Comparison of ENCODE assay signal across 16 cellular contexts in the genomic region with DNA sequence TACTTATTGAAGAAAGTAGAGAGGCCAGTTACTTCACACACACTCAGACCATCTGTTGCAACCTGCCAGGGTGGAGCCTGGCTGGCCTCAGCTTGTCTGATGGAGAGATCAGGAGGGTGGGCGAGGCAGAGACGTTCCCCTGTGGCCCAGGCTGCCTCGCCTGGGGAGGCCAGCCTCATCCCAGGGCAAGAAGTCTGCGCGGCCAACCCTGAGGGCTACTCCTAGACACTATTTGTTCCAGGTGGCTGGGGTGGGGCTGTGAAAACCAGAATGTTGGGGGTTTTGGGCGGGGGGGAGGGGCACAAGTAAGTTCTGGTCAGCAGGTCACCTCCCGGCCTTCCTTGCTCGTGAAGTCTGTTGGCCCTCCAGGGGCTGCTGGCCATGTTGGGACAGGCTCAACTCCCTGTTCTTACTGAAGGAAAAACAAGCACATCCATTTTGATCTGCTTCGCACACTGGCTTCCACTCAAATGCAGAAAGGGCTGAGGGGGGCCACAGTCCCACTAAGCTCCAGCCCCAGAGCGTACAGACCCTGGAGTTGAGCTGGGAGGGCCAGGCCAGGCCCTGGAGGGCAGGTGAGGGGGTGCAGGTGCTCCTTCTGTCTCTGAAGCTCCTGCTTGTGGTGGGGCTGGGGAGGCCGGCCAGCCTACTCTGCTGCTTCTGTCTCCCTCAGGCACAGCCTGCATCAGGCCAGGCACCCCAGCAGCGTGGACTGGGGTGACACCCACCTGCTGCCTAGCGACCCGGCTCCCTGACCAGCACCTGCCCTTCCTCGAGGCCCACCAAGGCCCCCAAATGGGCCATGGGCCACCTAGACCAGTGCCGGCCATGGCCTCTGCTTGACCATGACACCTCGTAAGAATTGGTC. TPM values are rescaled to one million over a fixed set of nuclear protein-coding genes. Genes with fewer than 3 reads are reported as not detected.
A peak's percentile ranks its signal among the peaks of the same experiment; 100 is the strongest.
DNase-seq lines count a peak whose midpoint lies in the region; ATAC-seq and TF ChIP-seq lines count a peak whose summit lies in the region.
"Had no signal": no experiment of that assay in that cellular context is flagged by ENCODE, and none has a peak within 500 bp of the region (broad histone marks: within the 10 kb centered on the region; RNA-seq: fewer than 3 reads in every experiment).

No MANE protein-coding gene starts in this region.

- DNase-seq in left ventricle myocardium superior (peak; percentile 22), heart left ventricle (no peak), neural crest cell (ENCODE audit: low read depth, low spot score) (no peak), HCEC 1CT (no peak), right atrium auricular region (ENCODE audit: low spot score) (no peak)
- DNase-seq in activated CD8-positive, alpha-beta memory T cell treated with anti-CD3 and anti-CD28 coated beads, Interleukin-2, amount 50 U/mL, for 48 hours = peak; percentile 51
- DNase-seq: DMS79; left ventricle myocardium inferior; NCI-H1694 treated with DMSO at 0.1 percent for 48 hours; NCI-H510A; PC-9; stimulated activated CD4-positive, alpha-beta T cell treated with anti-CD3 and anti-CD28 coated beads, Interleukin-12 subunit alpha, Interleukin-12 subunit beta, amount 100 ng/mL, for 4 hours had no signal

- intact Hi-C loops in left ventricle myocardium superior (cut with micrococcal nuclease) = no loop called here
- intact Hi-C loops in heart left ventricle (cut with DNase I) = loop anchor here in 1 of 10 donors (10.0 kb wide), 1 partner anchor 180 kb away; no protein-coding TSS in a partner anchor

- H3K27me3 Mint-ChIP-seq in neural crest cell (ENCODE audit: low read depth) = no peaks in the 10 kb centered on the region
- H3K27me3 Mint-ChIP-seq: central memory CD8-positive, alpha-beta T cell had no signal

- H3K27ac ChIP-seq in heart left ventricle (no peak overlapping the region), gastroesophageal sphincter (no peak overlapping the region), right atrium auricular region (no peak overlapping the region)
- H3K27ac ChIP-seq: adrenal gland, left ventricle myocardium inferior, PC-9, prostate gland had no signal

- no peak for TF ChIP-seq EP300 in gastroesophageal sphincter (IDR thresholded peaks at IDR 0.05)

- TF ChIP-seq CTCF in heart left ventricle (IDR thresholded peaks at IDR 0.05) (no peak), neural crest cell (conservative IDR thresholded peaks at IDR 0.05) (no peak), gastroesophageal sphincter (IDR thresholded peaks at IDR 0.05) (no peak), right atrium auricular region (IDR thresholded peaks at IDR 0.05) (no peak)

- H3K4me3 Mint-ChIP-seq in neural crest cell = peak overlapping the region; percentile 51
- H3K4me3 Mint-ChIP-seq: central memory CD8-positive, alpha-beta T cell had no signal

- H3K9me3 Mint-ChIP-seq in neural crest cell = no peaks in the 10 kb centered on the region
- H3K9me3 Mint-ChIP-seq: central memory CD8-positive, alpha-beta T cell had no signal

- H3K36me3 Mint-ChIP-seq in neural crest cell (ENCODE audit: low read depth) = peaks cover 12% of the 10 kb centered on the region

- ATAC-seq in left ventricle myocardium superior = no peak
- no peak for ATAC-seq in heart left ventricle
- ATAC-seq in gastroesophageal sphincter = no peak

- TF ChIP-seq POLR2A in heart left ventricle (IDR thresholded peaks at IDR 0.05) (no peak), gastroesophageal sphincter (IDR thresholded peaks at IDR 0.05) (no peak)

- no peaks in the 10 kb centered on the region for H3K4me1 Mint-ChIP-seq in neural crest cell

- H3K36me3 ChIP-seq in heart left ventricle (peaks cover 0 to 39% (median 28%) of the 10 kb centered on the region in 9 donors), gastroesophageal sphincter (peaks cover 0 to 43% of the 10 kb centered on the region in 2 donors), right atrium auricular region (peaks cover 29% of the 10 kb centered on the region)

- H3K4me1 ChIP-seq in heart left ventricle (peaks cover 0 to 11% (median 8%) of the 10 kb centered on the region in 12 donors), gastroesophageal sphincter (peaks cover 0 to 3% (median 0%) of the 10 kb centered on the region in 3 donors), right atrium auricular region (peaks cover 0 to 8% of the 10 kb centered on the region in 2 donors)
- H3K4me1 ChIP-seq: adrenal gland, prostate gland had no signal

- H3K4me3 ChIP-seq in heart left ventricle = no peak overlapping the region
- no peak overlapping the region for H3K4me3 ChIP-seq in gastroesophageal sphincter
- no peak overlapping the region for H3K4me3 ChIP-seq in right atrium auricular region
- H3K4me3 ChIP-seq: adrenal gland, left ventricle myocardium inferior, PC-9, prostate gland had no signal

- H3K27ac Mint-ChIP-seq in neural crest cell (ENCODE audit: unreplicated experiment) = peak overlapping the region; percentile 35

- no peaks in the 10 kb centered on the region for H3K27me3 ChIP-seq in heart left ventricle
- no peaks in the 10 kb centered on the region for H3K27me3 ChIP-seq in gastroesophageal sphincter
- H3K27me3 ChIP-seq in right atrium auricular region = no peaks in the 10 kb centered on the region
- H3K27me3 ChIP-seq: adrenal gland had no signal

- 86 to 95% (median 91%) methylated on average over 13 to 17 of the region's 17 CpGs for WGBS in heart left ventricle, 4 donors
- WGBS in gastroesophageal sphincter (ENCODE audit: low coverage in 1 of 2), 2 donors = 79% methylated on average over 4 of the region's 17 CpGs; no CpG with 5 or more reads in 1 of the 2 donors

- H3K9me3 ChIP-seq in heart left ventricle = no peaks in the 10 kb centered on the region
- H3K9me3 ChIP-seq in gastroesophageal sphincter = no peaks in the 10 kb centered on the region
- no peaks in the 10 kb centered on the region for H3K9me3 ChIP-seq in right atrium auricular region
- H3K9me3 ChIP-seq: adrenal gland, left ventricle myocardium inferior, prostate gland had no signal

RNA-seq across cellular contexts. Expression of gene SECISBP2, which starts 46.6 kb away (rescaled TPM):
- total RNA-seq in left ventricle myocardium superior (15.7 TPM), heart left ventricle (10 to 100 TPM; 13.0 to 25.3 (median 15.5) TPM), neural crest cell (56.7 and 62.6 TPM in 2 replicates), gastroesophageal sphincter (10 to 100 TPM; 23.3 to 49.5 (median 33.4) TPM), right atrium auricular region (10 to 100 TPM; 15.0 to 19.9 TPM)
- 10 to 100 TPM; 13.9 to 27.5 TPM for polyA plus RNA-seq in heart left ventricle

RNA-seq across cellular contexts. Expression of gene CKS2, which starts 53.9 kb away (rescaled TPM):
- total RNA-seq in left ventricle myocardium superior (11.2 TPM), heart left ventricle (10 to 100 TPM in 1 of 9 donors, 1 to 10 TPM in 8; 2.2 to 17.1 (median 5.4) TPM), neural crest cell (174 and 184 TPM in 2 replicates), gastroesophageal sphincter (1 to 10 TPM in 3 of 4 donors, under 1 TPM in 1; 0.81 to 9.9 (median 4.2) TPM), right atrium auricular region (10 to 100 TPM in 1 of 2 donors, 1 to 10 TPM in 1; 7.4 to 10.6 TPM)
- polyA plus RNA-seq in heart left ventricle = 10 to 100 TPM in 1 of 2 donors, 1 to 10 TPM in 1; 9.5 to 37.9 TPM

Comparison
In these comparisons a context has a peak if more than half of its experiments do, and no peak if none do; other contexts are left out.
1. DNase-seq: peak in left ventricle myocardium superior (single experiment) and activated CD8-positive, alpha-beta memory T cell treated with anti-CD3 and anti-CD28 coated beads, Interleukin-2, amount 50 U/mL, for 48 hours (single experiment); none in heart left ventricle (0 of 5), neural crest cell (single experiment), HCEC 1CT (single experiment) and right atrium auricular region (single experiment).